In the genomic region with DNA sequence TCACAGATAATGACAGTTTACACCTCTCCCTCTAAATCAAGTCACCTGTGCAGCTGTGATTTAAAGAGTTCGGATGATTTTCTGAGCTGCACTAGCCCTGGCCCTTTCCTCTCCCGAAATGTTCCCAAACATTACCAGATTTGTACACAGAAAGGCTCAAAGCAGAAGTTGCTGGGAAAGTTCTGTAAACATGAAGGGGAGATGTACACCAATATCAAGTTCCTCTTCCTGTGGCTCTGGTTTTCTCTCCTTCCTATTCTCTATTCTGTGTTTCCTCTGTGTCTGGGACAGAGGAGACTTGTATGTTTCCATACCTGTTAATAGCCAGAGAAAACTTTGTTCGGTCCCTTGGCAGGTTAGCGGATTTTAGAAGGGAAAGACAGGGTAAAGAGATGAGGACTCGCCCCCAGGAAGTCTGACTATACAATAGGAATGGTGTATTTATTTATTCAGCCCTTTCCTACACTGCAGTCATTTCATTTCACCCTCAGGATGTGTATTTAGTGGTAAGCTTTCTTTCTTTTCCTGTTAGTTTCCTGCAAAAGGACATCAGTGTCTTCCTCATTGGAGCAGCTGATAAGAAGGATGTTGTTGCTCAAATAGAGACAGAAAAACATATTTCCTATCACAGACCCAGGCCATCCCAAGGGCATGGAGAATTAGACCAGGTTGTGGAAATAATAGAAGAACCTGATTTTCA, we compare ENCODE assay signal across 11 cellular contexts. TPM values are rescaled to one million over a fixed set of nuclear protein-coding genes. Genes with fewer than 3 reads are reported as not detected.
A peak's percentile ranks its signal among the peaks of the same experiment; 100 is the strongest.
DNase-seq lines count a peak whose midpoint lies in the region; ATAC-seq and TF ChIP-seq lines count a peak whose summit lies in the region.
"Had no signal": no experiment of that assay in that cellular context is flagged by ENCODE, and none has a peak within 500 bp of the region (broad histone marks: within the 10 kb centered on the region; RNA-seq: fewer than 3 reads in every experiment).

No MANE protein-coding gene starts in this region.

- no peaks in the 10 kb centered on the region for H3K36me3 Mint-ChIP-seq in activated naive CD8-positive, alpha-beta T cell treated with anti-CD3 and anti-CD28 coated beads for 36 hours
- no peaks in the 10 kb centered on the region for H3K36me3 Mint-ChIP-seq in activated T-cell treated with anti-CD3 and anti-CD28 coated beads, Interleukin-2, amount 50 U/mL, for 24 hours (ENCODE audit: low read depth)

- H3K27me3 Mint-ChIP-seq in activated naive CD8-positive, alpha-beta T cell treated with anti-CD3 and anti-CD28 coated beads for 36 hours = no peaks in the 10 kb centered on the region
- H3K27me3 Mint-ChIP-seq in activated T-cell treated with anti-CD3 and anti-CD28 coated beads, Interleukin-2, amount 50 U/mL, for 24 hours = no peaks in the 10 kb centered on the region

- H3K4me1 Mint-ChIP-seq in activated naive CD8-positive, alpha-beta T cell treated with anti-CD3 and anti-CD28 coated beads for 36 hours = peaks cover 42% of the 10 kb centered on the region
- peaks cover 66% of the 10 kb centered on the region for H3K4me1 Mint-ChIP-seq in activated T-cell treated with anti-CD3 and anti-CD28 coated beads, Interleukin-2, amount 50 U/mL, for 24 hours (ENCODE audit: low read depth)

- no peak for DNase-seq in left ventricle myocardium superior
- no peak for DNase-seq in Right ventricle myocardium superior
- DNase-seq in activated naive CD8-positive, alpha-beta T cell treated with anti-CD3 and anti-CD28 coated beads for 36 hours = no peak
- peak; percentile 51 to 67 for DNase-seq in lung microvascular endothelial cell (ENCODE audit: low read depth in 2 of 2)
- no peak for DNase-seq in upper lobe of right lung
- DNase-seq in NCI-H2107 (lab: John Stamatoyannopoulos, UW) = no peak
- no peak for DNase-seq in stimulated activated CD4-positive, alpha-beta T cell treated with anti-CD3 and anti-CD28 coated beads, Interleukin-1b, Interleukin-23, amount 100 ng/mL, for 48 hours
- no peak for DNase-seq in activated T-cell treated with anti-CD3 and anti-CD28 coated beads, Interleukin-2, amount 50 U/mL, for 24 hours
- DNase-seq: activated T-cell treated with anti-CD3 and anti-CD28 coated beads, Interleukin-2, amount 50 U/mL, for 4 hours; ovary had no signal

- peak overlapping the region; percentile 17 for H3K27ac Mint-ChIP-seq in activated naive CD8-positive, alpha-beta T cell treated with anti-CD3 and anti-CD28 coated beads for 36 hours
- no peak overlapping the region for H3K27ac Mint-ChIP-seq in activated T-cell treated with anti-CD3 and anti-CD28 coated beads, Interleukin-2, amount 50 U/mL, for 24 hours

- peaks cover 49% of the 10 kb centered on the region for H3K4me1 ChIP-seq in upper lobe of right lung

- no peak overlapping the region for H3K4me3 Mint-ChIP-seq in activated naive CD8-positive, alpha-beta T cell treated with anti-CD3 and anti-CD28 coated beads for 36 hours
- no peak overlapping the region for H3K4me3 Mint-ChIP-seq in activated T-cell treated with anti-CD3 and anti-CD28 coated beads, Interleukin-2, amount 50 U/mL, for 24 hours
- H3K4me3 Mint-ChIP-seq: activated T-cell treated with anti-CD3 and anti-CD28 coated beads, Interleukin-2, amount 50 U/mL, for 4 hours had no signal

- TF ChIP-seq CTCF in upper lobe of right lung (IDR thresholded peaks at IDR 0.05) = no peak

- no peaks in the 10 kb centered on the region for H3K36me3 ChIP-seq in upper lobe of right lung
- H3K36me3 ChIP-seq: ovary had no signal

- no peaks in the 10 kb centered on the region for H3K9me3 ChIP-seq in upper lobe of right lung
- H3K9me3 ChIP-seq: ovary had no signal

- H3K27ac ChIP-seq in upper lobe of right lung = peak overlapping the region; percentile 82
- H3K27ac ChIP-seq: C4-2B had no signal

- ATAC-seq in left ventricle myocardium superior (peak; percentile 7), Right ventricle myocardium superior (ENCODE audit: poor library complexity) (no peak), upper lobe of right lung (peak; percentile 40)
- ATAC-seq: activated T-cell treated with anti-CD3 and anti-CD28 coated beads, Interleukin-2, amount 50 U/mL, for 4 hours had no signal

- H3K4me3 ChIP-seq in upper lobe of right lung = peak overlapping the region; percentile 31
- H3K4me3 ChIP-seq: ovary had no signal

- H3K27me3 ChIP-seq in upper lobe of right lung = no peaks in the 10 kb centered on the region
- H3K27me3 ChIP-seq: ovary had no signal

- H3K9me3 Mint-ChIP-seq in activated naive CD8-positive, alpha-beta T cell treated with anti-CD3 and anti-CD28 coated beads for 36 hours = no peaks in the 10 kb centered on the region
- no peaks in the 10 kb centered on the region for H3K9me3 Mint-ChIP-seq in activated T-cell treated with anti-CD3 and anti-CD28 coated beads, Interleukin-2, amount 50 U/mL, for 24 hours
- H3K9me3 Mint-ChIP-seq: activated T-cell treated with anti-CD3 and anti-CD28 coated beads, Interleukin-2, amount 50 U/mL, for 4 hours had no signal

- intact Hi-C loops in left ventricle myocardium superior (cut with micrococcal nuclease) = no loop called here
- intact Hi-C loops in Right ventricle myocardium superior (cut with DNase I) = no loop called here
- intact Hi-C loops in upper lobe of right lung (cut with DNase I) = loop anchor here (10.0 kb wide), 1 partner anchor 171 kb away; no protein-coding TSS in a partner anchor

RNA-seq across cellular contexts. Expression of gene NUMB, which starts 7.6 kb away (rescaled TPM):
- total RNA-seq in left ventricle myocardium superior = 41.9 TPM
- 37.2 TPM for total RNA-seq in Right ventricle myocardium superior
- total RNA-seq in activated naive CD8-positive, alpha-beta T cell treated with anti-CD3 and anti-CD28 coated beads for 36 hours = 10 to 100 TPM; 27.3 to 32.4 TPM
- total RNA-seq in lung microvascular endothelial cell = 46.4 and 51.6 TPM in 2 replicates
- total RNA-seq in upper lobe of right lung = 139 TPM

RNA-seq across cellular contexts. Expression of gene RIOX1, which starts 24.8 kb away (rescaled TPM):
- 8.1 TPM for total RNA-seq in left ventricle myocardium superior
- 7.1 TPM for total RNA-seq in Right ventricle myocardium superior
- total RNA-seq in activated naive CD8-positive, alpha-beta T cell treated with anti-CD3 and anti-CD28 coated beads for 36 hours = 10 to 100 TPM; 20.9 to 22.2 TPM
- 12.9 and 18.5 TPM in 2 replicates for total RNA-seq in lung microvascular endothelial cell
- total RNA-seq in upper lobe of right lung = 11.3 TPM

Comparison
In these comparisons a context has a peak if more than half of its experiments do, and no peak if none do; other contexts are left out.
1. DNase-seq: peak in lung microvascular endothelial cell (2 of 2); none in left ventricle myocardium superior (single experiment), Right ventricle myocardium superior (single experiment), activated naive CD8-positive, alpha-beta T cell treated with anti-CD3 and anti-CD28 coated beads for 36 hours (single experiment), upper lobe of right lung (single experiment), NCI-H2107 (single experiment), stimulated activated CD4-positive, alpha-beta T cell treated with anti-CD3 and anti-CD28 coated beads, Interleukin-1b, Interleukin-23, amount 100 ng/mL, for 48 hours (single experiment) and activated T-cell treated with anti-CD3 and anti-CD28 coated beads, Interleukin-2, amount 50 U/mL, for 24 hours (single experiment).